In genomic region chr14:31021576-31021949, GRCh38 we compare ENCODE assay signal across 1 cellular context.
TF ChIP-seq lines count a peak whose summit lies in the region.

No MANE protein-coding gene starts in this region.

TF ChIP-seq in liver, 16 proteins besides CTCF, POLR2A, EP300 and RAD21 (continued from another document):
- no peak for TF ChIP-seq REST (IDR thresholded peaks at IDR 0.05)
- peak; percentile 34 for TF ChIP-seq SP1 (IDR thresholded peaks at IDR 0.05)
- TF ChIP-seq TAF1 (conservative IDR thresholded peaks at IDR 0.05) = no peak
- TF ChIP-seq YY1 (IDR thresholded peaks at IDR 0.05) = no peak
- TF ChIP-seq GABPA (IDR thresholded peaks at IDR 0.05 in 1 of 2, conservative IDR thresholded peaks at IDR 0.05 in 1 of 2) = no peak
- no peak for TF ChIP-seq ZBTB33 (IDR thresholded peaks at IDR 0.05)
- peak; percentile 30 for TF ChIP-seq FOXA2 (IDR thresholded peaks at IDR 0.05)
- TF ChIP-seq HNF4G (IDR thresholded peaks at IDR 0.05) = no peak
- TF ChIP-seq EGR1 (IDR thresholded peaks at IDR 0.05; ENCODE audit: low read depth in 2 of 2) = no peak
- TF ChIP-seq MAX (IDR thresholded peaks at IDR 0.05) = no peak
- TF ChIP-seq HNF4A (conservative IDR thresholded peaks at IDR 0.05) = peak; percentile 20 to 50
- peak in 1 of 2 donors; percentile 39 for TF ChIP-seq RXRA (IDR thresholded peaks at IDR 0.05)
- no peak for TF ChIP-seq NR2F2 (IDR thresholded peaks at IDR 0.05)
